In the genomic region with DNA sequence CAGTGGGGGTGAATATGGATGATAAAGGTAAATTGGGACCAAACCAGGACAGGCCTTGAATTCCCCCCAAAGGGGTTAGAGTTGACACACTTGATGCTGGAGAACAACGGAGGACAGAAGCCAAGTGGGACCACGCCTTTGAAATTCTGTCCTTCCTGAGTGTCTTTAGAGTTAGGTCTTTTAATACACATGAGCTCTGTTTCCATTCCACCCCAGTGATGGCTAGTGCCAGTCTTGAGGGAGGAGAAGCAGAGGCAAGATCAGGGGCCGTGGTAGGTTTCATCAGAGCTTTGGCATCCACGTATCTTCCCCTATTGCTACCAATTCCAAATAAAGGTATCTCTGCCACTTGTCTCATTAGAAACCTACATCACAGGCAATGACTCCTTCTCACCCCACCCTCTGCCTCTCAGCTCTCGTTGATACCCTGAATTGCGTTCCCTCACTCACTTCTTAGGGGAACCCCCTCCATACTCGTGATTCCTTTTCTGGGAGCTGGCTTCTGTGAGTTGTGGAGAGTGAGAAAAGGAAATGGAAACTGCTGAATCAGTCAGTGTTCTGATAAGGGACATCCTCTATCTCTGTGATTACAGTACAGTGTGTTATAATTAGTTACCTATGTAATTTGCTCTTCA, we compare ENCODE assay signal across 13 cellular contexts. TPM values are rescaled to one million over a fixed set of nuclear protein-coding genes. Genes with fewer than 3 reads are reported as not detected.
DNase-seq lines count a peak whose midpoint lies in the region; ATAC-seq and TF ChIP-seq lines count a peak whose summit lies in the region.
"Had no signal": no experiment of that assay in that cellular context is flagged by ENCODE, and none has a peak within 500 bp of the region (broad histone marks: within the 10 kb centered on the region; RNA-seq: fewer than 3 reads in every experiment).

No MANE protein-coding gene starts in this region.

- H3K27ac ChIP-seq in KMS-11 (no peak overlapping the region), endodermal cell (ENCODE audit: low read depth, low read length) (no peak overlapping the region), PC-3 (ENCODE audit: low read length) (no peak overlapping the region)
- H3K27ac ChIP-seq: neural progenitor cell had no signal

- H3K4me1 ChIP-seq in KMS-11 (ENCODE audit: low read depth, poor library complexity, severe bottlenecking) = peaks cover 76% of the 10 kb centered on the region
- H3K4me1 ChIP-seq in endodermal cell (ENCODE audit: control insufficient read depth, insufficient read depth, low read length) = no peaks in the 10 kb centered on the region
- H3K4me1 ChIP-seq in PC-3 (ENCODE audit: insufficient read depth, low read length) = no peaks in the 10 kb centered on the region

- TF ChIP-seq CTCF in KMS-11 (conservative IDR thresholded peaks at IDR 0.05; ENCODE audit: low read depth, low read length) = no peak
- no peak for TF ChIP-seq CTCF in endodermal cell (conservative IDR thresholded peaks at IDR 0.05)
- TF ChIP-seq CTCF in PC-3 (conservative IDR thresholded peaks at IDR 0.05; ENCODE audit: low read depth, low read length) = no peak

- WGBS in endodermal cell (ENCODE audit: insufficient coverage in 1 of 2, insufficient read length in 1 of 2), 2 experiments = 92 to 100% methylated on average over 1 to 7 of the region's 7 CpGs

- no peaks in the 10 kb centered on the region for H3K9me3 ChIP-seq in endodermal cell (ENCODE audit: control insufficient read depth, low read length)
- H3K9me3 ChIP-seq in PC-3 (ENCODE audit: low read length) = no peaks in the 10 kb centered on the region

- DNase-seq in CD1c-positive myeloid dendritic cell (ENCODE audit: extremely low spot score) (peak; percentile 87), endodermal cell (peak; percentile 44), NCI-H2227 (lab: John Stamatoyannopoulos, UW; ENCODE audit: unreplicated experiment) (no peak), HPDE6-E6E7 (ENCODE audit: extremely low spot score) (no peak), PC-3 (no peak), H4 (ENCODE audit: low spot score) (no peak)
- DNase-seq: DMS153, NCI-H1694 treated with DMSO at 0.1 percent for 48 hours had no signal

- no peak overlapping the region for H3K4me3 ChIP-seq in KMS-11 (IDR thresholded peaks at IDR 0.05; ENCODE audit: insufficient read depth, low read depth, low read length)
- no peak overlapping the region for H3K4me3 ChIP-seq in endodermal cell (ENCODE audit: low read length)
- H3K4me3 ChIP-seq in PC-3 (ENCODE audit: low read length) = no peak overlapping the region
- H3K4me3 ChIP-seq: neural progenitor cell had no signal

- H3K36me3 ChIP-seq in KMS-11 (ENCODE audit: insufficient read depth) (no peaks in the 10 kb centered on the region), endodermal cell (ENCODE audit: control insufficient read depth, insufficient read depth, low read length) (no peaks in the 10 kb centered on the region), PC-3 (ENCODE audit: low read depth, low read length) (no peaks in the 10 kb centered on the region)
- H3K36me3 ChIP-seq: neural progenitor cell had no signal

- H3K9ac ChIP-seq in KMS-11 (no peak overlapping the region), endodermal cell (ENCODE audit: extremely low read depth, low read length, poor library complexity, severe bottlenecking) (no peak overlapping the region), PC-3 (ENCODE audit: low read length) (no peak overlapping the region)
- H3K9ac ChIP-seq: neural progenitor cell had no signal

- H2AFZ ChIP-seq in KMS-11 (ENCODE audit: low read depth) = no peak overlapping the region; the same call in 1 of the 2 replicates
- H2AFZ ChIP-seq in PC-3 (ENCODE audit: low read length) = no peak overlapping the region
- H2AFZ ChIP-seq: neural progenitor cell had no signal

- H3K79me2 ChIP-seq in KMS-11 (ENCODE audit: insufficient read depth, low read depth) (no peaks in the 10 kb centered on the region), PC-3 (ENCODE audit: low read length) (no peaks in the 10 kb centered on the region)

- no TSS peak for BruUV-seq in PC-3 (replicated peaks; lab: Mats Ljungman, UMichigan)

- H3K4me2 ChIP-seq in KMS-11 (peak overlapping the region; percentile 57), PC-3 (ENCODE audit: low read length) (no peak overlapping the region)
- H3K4me2 ChIP-seq: neural progenitor cell had no signal

- H3K4me1 Mint-ChIP-seq in endodermal cell = peaks cover 8% of the 10 kb centered on the region

- H3K4me3 Mint-ChIP-seq in endodermal cell = no peak overlapping the region
- H3K4me3 Mint-ChIP-seq: neural progenitor cell had no signal

- H3F3A ChIP-seq in PC-3 (ENCODE audit: low read length, unreplicated experiment) = no peaks in the 10 kb centered on the region

- POLR2A ChIA-PET in PC-3 (lab: Charles Lee; ENCODE audit: unreplicated experiment) = no interaction called here

- CTCF ChIA-PET in PC-3 (lab: Charles Lee) = no interaction called here

- H3K36me3 Mint-ChIP-seq in endodermal cell (ENCODE audit: low read depth) = no peaks in the 10 kb centered on the region
- H3K36me3 Mint-ChIP-seq: neural progenitor cell had no signal

- H3K27me3 ChIP-seq in KMS-11 (ENCODE audit: insufficient read depth, low read depth) (no peaks in the 10 kb centered on the region), endodermal cell (ENCODE audit: control insufficient read depth, insufficient read depth, low read length, poor library complexity, severe bottlenecking) (no peaks in the 10 kb centered on the region), PC-3 (ENCODE audit: low read length) (0 out of 2 replicates have a peak, but pooled peaks cover 5% of the 10 kb centered on the region)

- peaks cover 4% of the 10 kb centered on the region for H3K27me3 Mint-ChIP-seq in endodermal cell (ENCODE audit: insufficient read depth)

- no peaks in the 10 kb centered on the region for H3K9me3 Mint-ChIP-seq in endodermal cell
- H3K9me3 Mint-ChIP-seq: neural progenitor cell had no signal

- H3K9me2 ChIP-seq in PC-3 (replicated peaks; ENCODE audit: low read length) = no peaks in the 10 kb centered on the region

- H3K27ac Mint-ChIP-seq in endodermal cell = no peak overlapping the region
- H3K27ac Mint-ChIP-seq: neural progenitor cell had no signal

- H4K20me1 ChIP-seq in KMS-11 (ENCODE audit: insufficient read depth) (no peaks in the 10 kb centered on the region), PC-3 (ENCODE audit: low read length) (no peaks in the 10 kb centered on the region)

- peak; percentile 22 for ATAC-seq in GM18907 (IDR thresholded peaks at IDR 0.05; ENCODE audit: unreplicated experiment)
- no peak for ATAC-seq in PC-3

- intact Hi-C loops in PC-3 (cut with micrococcal nuclease) = no loop called here

RNA-seq across cellular contexts. Expression of a gene that starts 2.4 kb away (rescaled TPM):
- 1 to 10 TPM in 1 of 2 donors, under 1 TPM in 1; 0.35 to 2.0 TPM for total RNA-seq in endodermal cell
- polyA plus RNA-seq in endodermal cell (2013, experiment 1 of 2) = not detected
- polyA plus RNA-seq in endodermal cell (2013, experiment 2 of 2) = not detected
- not detected in 2 replicates for total RNA-seq in PC-3 (2014; rRNA removed)
- total RNA-seq in H4 (2014; rRNA removed; shearing (Covaris generic)) = not detected in 2 replicates
- total RNA-seq: dermis microvascular lymphatic vessel endothelial cell, SK-MEL-5 had no signal

RNA-seq across cellular contexts. Expression of a gene that starts 11.9 kb away (rescaled TPM):
- not detected for total RNA-seq in endodermal cell
- not detected for polyA plus RNA-seq in endodermal cell (2013, experiment 1 of 2)
- not detected for polyA plus RNA-seq in endodermal cell (2013, experiment 2 of 2)
- not detected in 2 replicates for total RNA-seq in PC-3 (2014; rRNA removed)
- total RNA-seq in H4 (2014; rRNA removed; shearing (Covaris generic)) = not detected in 2 replicates
- total RNA-seq: dermis microvascular lymphatic vessel endothelial cell, SK-MEL-5 had no signal

RNA-seq across cellular contexts. Expression of a gene that starts 22.5 kb away (rescaled TPM):
- total RNA-seq in endodermal cell = 10 to 100 TPM; 13.1 to 18.4 TPM
- polyA plus RNA-seq in endodermal cell (2013, experiment 1 of 2) = 2.9 TPM
- polyA plus RNA-seq in endodermal cell (2013, experiment 2 of 2) = 4.7 TPM
- total RNA-seq in PC-3 (2014; rRNA removed) = 1.4 and 4.3 TPM in 2 replicates
- 0.39 TPM in 1 of 2 replicates, not detected in the other for total RNA-seq in H4 (2014; rRNA removed; shearing (Covaris generic))

Comparison
In these comparisons a context has a peak if more than half of its experiments do, and no peak if none do; other contexts are left out.
1. DNase-seq: peak in CD1c-positive myeloid dendritic cell (single experiment) and endodermal cell (single experiment); none in NCI-H2227 (single experiment), HPDE6-E6E7 (single experiment), PC-3 (single experiment) and H4 (single experiment).